1 cellular context compared by ENCODE assay signal in the genomic region with DNA sequence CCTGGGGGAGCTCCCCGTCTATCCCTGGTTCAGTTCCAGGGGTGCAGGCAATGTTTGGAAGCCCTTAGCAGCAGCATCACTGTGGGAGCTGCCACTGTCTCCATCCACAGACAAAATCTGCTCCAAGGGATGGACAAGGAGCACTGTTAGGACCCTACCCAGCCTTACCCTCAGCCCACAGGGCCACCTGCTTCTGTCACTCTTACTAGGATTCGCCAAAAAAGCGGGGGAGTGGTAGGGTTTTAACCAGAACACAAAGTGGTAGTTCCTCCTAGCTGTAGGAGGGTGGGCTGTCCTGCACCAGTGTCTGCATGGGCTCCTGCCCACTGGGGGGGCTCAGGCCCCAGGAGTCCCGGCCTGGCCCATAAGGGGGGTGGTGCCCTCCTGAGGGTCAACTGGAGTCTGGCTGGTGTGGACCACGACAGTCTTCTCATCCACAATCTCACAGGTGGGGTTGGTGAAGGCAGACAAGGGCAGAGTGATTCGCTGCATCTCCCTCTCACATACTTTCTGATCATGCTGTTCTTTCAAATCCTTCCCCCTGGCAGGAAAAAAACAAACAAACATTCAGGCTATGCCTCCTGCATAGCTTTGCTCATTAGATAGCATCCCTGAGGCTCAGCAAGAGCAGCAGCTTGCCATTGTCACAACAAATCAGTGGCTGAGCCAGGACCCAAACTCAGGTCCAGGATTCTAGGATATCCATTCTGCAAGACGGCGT.
TF ChIP-seq lines count a peak whose summit lies in the region.

No MANE protein-coding gene starts in this region.

TF ChIP-seq in WTC11, 78 proteins besides CTCF, POLR2A, EP300 and RAD21:
- TF ChIP-seq, protein P1, sequence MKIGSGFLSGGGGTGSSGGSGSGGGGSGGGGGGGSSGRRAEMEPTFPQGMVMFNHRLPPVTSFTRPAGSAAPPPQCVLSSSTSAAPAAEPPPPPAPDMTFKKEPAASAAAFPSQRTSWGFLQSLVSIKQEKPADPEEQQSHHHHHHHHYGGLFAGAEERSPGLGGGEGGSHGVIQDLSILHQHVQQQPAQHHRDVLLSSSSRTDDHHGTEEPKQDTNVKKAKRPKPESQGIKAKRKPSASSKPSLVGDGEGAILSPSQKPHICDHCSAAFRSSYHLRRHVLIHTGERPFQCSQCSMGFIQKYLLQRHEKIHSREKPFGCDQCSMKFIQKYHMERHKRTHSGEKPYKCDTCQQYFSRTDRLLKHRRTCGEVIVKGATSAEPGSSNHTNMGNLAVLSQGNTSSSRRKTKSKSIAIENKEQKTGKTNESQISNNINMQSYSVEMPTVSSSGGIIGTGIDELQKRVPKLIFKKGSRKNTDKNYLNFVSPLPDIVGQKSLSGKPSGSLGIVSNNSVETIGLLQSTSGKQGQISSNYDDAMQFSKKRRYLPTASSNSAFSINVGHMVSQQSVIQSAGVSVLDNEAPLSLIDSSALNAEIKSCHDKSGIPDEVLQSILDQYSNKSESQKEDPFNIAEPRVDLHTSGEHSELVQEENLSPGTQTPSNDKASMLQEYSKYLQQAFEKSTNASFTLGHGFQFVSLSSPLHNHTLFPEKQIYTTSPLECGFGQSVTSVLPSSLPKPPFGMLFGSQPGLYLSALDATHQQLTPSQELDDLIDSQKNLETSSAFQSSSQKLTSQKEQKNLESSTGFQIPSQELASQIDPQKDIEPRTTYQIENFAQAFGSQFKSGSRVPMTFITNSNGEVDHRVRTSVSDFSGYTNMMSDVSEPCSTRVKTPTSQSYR (CRISPR knock-in tag; IDR thresholded peaks at IDR 0.05), result no peak
- TF ChIP-seq, protein P2, sequence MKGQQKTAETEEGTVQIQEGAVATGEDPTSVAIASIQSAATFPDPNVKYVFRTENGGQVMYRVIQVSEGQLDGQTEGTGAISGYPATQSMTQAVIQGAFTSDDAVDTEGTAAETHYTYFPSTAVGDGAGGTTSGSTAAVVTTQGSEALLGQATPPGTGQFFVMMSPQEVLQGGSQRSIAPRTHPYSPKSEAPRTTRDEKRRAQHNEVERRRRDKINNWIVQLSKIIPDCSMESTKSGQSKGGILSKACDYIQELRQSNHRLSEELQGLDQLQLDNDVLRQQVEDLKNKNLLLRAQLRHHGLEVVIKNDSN (CRISPR knock-in tag; IDR thresholded peaks at IDR 0.05), result no peak
- no peak for TF ChIP-seq ZNF138 (CRISPR knock-in tag; conservative IDR thresholded peaks at IDR 0.05)
- TF ChIP-seq OVOL2 (CRISPR knock-in tag; IDR thresholded peaks at IDR 0.05; ENCODE audit: borderline replicate concordance), result no peak
- TF ChIP-seq, protein P3, sequence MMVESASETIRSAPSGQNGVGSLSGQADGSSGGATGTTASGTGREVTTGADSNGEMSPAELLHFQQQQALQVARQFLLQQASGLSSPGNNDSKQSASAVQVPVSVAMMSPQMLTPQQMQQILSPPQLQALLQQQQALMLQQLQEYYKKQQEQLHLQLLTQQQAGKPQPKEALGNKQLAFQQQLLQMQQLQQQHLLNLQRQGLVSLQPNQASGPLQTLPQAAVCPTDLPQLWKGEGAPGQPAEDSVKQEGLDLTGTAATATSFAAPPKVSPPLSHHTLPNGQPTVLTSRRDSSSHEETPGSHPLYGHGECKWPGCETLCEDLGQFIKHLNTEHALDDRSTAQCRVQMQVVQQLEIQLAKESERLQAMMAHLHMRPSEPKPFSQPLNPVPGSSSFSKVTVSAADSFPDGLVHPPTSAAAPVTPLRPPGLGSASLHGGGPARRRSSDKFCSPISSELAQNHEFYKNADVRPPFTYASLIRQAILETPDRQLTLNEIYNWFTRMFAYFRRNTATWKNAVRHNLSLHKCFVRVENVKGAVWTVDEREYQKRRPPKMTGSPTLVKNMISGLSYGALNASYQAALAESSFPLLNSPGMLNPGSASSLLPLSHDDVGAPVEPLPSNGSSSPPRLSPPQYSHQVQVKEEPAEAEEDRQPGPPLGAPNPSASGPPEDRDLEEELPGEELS (CRISPR knock-in tag; IDR thresholded peaks at IDR 0.05), result no peak
- TF ChIP-seq TEAD4 (CRISPR knock-in tag; IDR thresholded peaks at IDR 0.05), result no peak
- TF ChIP-seq, protein P4, sequence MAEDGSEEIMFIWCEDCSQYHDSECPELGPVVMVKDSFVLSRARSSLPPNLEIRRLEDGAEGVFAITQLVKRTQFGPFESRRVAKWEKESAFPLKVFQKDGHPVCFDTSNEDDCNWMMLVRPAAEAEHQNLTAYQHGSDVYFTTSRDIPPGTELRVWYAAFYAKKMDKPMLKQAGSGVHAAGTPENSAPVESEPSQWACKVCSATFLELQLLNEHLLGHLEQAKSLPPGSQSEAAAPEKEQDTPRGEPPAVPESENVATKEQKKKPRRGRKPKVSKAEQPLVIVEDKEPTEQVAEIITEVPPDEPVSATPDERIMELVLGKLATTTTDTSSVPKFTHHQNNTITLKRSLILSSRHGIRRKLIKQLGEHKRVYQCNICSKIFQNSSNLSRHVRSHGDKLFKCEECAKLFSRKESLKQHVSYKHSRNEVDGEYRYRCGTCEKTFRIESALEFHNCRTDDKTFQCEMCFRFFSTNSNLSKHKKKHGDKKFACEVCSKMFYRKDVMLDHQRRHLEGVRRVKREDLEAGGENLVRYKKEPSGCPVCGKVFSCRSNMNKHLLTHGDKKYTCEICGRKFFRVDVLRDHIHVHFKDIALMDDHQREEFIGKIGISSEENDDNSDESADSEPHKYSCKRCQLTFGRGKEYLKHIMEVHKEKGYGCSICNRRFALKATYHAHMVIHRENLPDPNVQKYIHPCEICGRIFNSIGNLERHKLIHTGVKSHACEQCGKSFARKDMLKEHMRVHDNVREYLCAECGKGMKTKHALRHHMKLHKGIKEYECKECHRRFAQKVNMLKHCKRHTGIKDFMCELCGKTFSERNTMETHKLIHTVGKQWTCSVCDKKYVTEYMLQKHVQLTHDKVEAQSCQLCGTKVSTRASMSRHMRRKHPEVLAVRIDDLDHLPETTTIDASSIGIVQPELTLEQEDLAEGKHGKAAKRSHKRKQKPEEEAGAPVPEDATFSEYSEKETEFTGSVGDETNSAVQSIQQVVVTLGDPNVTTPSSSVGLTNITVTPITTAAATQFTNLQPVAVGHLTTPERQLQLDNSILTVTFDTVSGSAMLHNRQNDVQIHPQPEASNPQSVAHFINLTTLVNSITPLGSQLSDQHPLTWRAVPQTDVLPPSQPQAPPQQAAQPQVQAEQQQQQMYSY (CRISPR knock-in tag; IDR thresholded peaks at IDR 0.05), result no peak
- no peak for TF ChIP-seq MXD4 (CRISPR knock-in tag; IDR thresholded peaks at IDR 0.05; ENCODE audit: borderline replicate concordance)
- TF ChIP-seq NFATC4 (CRISPR knock-in tag; IDR thresholded peaks at IDR 0.05), result no peak
- TF ChIP-seq CREB1 (CRISPR knock-in tag; IDR thresholded peaks at IDR 0.05), result no peak
- TF ChIP-seq, protein P5, sequence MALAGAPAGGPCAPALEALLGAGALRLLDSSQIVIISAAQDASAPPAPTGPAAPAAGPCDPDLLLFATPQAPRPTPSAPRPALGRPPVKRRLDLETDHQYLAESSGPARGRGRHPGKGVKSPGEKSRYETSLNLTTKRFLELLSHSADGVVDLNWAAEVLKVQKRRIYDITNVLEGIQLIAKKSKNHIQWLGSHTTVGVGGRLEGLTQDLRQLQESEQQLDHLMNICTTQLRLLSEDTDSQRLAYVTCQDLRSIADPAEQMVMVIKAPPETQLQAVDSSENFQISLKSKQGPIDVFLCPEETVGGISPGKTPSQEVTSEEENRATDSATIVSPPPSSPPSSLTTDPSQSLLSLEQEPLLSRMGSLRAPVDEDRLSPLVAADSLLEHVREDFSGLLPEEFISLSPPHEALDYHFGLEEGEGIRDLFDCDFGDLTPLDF (CRISPR knock-in tag; IDR thresholded peaks at IDR 0.05), result no peak
- TF ChIP-seq, protein P6, sequence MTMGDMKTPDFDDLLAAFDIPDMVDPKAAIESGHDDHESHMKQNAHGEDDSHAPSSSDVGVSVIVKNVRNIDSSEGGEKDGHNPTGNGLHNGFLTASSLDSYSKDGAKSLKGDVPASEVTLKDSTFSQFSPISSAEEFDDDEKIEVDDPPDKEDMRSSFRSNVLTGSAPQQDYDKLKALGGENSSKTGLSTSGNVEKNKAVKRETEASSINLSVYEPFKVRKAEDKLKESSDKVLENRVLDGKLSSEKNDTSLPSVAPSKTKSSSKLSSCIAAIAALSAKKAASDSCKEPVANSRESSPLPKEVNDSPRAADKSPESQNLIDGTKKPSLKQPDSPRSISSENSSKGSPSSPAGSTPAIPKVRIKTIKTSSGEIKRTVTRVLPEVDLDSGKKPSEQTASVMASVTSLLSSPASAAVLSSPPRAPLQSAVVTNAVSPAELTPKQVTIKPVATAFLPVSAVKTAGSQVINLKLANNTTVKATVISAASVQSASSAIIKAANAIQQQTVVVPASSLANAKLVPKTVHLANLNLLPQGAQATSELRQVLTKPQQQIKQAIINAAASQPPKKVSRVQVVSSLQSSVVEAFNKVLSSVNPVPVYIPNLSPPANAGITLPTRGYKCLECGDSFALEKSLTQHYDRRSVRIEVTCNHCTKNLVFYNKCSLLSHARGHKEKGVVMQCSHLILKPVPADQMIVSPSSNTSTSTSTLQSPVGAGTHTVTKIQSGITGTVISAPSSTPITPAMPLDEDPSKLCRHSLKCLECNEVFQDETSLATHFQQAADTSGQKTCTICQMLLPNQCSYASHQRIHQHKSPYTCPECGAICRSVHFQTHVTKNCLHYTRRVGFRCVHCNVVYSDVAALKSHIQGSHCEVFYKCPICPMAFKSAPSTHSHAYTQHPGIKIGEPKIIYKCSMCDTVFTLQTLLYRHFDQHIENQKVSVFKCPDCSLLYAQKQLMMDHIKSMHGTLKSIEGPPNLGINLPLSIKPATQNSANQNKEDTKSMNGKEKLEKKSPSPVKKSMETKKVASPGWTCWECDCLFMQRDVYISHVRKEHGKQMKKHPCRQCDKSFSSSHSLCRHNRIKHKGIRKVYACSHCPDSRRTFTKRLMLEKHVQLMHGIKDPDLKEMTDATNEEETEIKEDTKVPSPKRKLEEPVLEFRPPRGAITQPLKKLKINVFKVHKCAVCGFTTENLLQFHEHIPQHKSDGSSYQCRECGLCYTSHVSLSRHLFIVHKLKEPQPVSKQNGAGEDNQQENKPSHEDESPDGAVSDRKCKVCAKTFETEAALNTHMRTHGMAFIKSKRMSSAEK (CRISPR knock-in tag; IDR thresholded peaks at IDR 0.05; ENCODE audit: borderline replicate concordance), result no peak
- TF ChIP-seq, protein P7, sequence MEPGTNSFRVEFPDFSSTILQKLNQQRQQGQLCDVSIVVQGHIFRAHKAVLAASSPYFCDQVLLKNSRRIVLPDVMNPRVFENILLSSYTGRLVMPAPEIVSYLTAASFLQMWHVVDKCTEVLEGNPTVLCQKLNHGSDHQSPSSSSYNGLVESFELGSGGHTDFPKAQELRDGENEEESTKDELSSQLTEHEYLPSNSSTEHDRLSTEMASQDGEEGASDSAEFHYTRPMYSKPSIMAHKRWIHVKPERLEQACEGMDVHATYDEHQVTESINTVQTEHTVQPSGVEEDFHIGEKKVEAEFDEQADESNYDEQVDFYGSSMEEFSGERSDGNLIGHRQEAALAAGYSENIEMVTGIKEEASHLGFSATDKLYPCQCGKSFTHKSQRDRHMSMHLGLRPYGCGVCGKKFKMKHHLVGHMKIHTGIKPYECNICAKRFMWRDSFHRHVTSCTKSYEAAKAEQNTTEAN (CRISPR knock-in tag; IDR thresholded peaks at IDR 0.05), result no peak
- no peak for TF ChIP-seq CREM (CRISPR knock-in tag; IDR thresholded peaks at IDR 0.05)
- TF ChIP-seq, protein P8, sequence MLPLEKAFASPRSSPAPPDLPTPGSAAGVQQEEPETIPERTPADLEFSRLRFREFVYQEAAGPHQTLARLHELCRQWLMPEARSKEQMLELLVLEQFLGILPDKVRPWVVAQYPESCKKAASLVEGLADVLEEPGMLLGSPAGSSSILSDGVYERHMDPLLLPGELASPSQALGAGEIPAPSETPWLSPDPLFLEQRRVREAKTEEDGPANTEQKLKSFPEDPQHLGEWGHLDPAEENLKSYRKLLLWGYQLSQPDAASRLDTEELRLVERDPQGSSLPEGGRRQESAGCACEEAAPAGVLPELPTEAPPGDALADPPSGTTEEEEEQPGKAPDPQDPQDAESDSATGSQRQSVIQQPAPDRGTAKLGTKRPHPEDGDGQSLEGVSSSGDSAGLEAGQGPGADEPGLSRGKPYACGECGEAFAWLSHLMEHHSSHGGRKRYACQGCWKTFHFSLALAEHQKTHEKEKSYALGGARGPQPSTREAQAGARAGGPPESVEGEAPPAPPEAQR (CRISPR knock-in tag; IDR thresholded peaks at IDR 0.05), result no peak
